In genomic region chr11:28464252-28464867, GRCh38 we compare ENCODE assay signal across 20 cellular contexts.
DNase-seq lines count a peak whose midpoint lies in the region; ATAC-seq and TF ChIP-seq lines count a peak whose summit lies in the region.
"Had no signal": no experiment of that assay in that cellular context is flagged by ENCODE, and none has a peak within 500 bp of the region (broad histone marks: within the 10 kb centered on the region; RNA-seq: fewer than 3 reads in every experiment).

No MANE protein-coding gene starts in this region.

- H3K79me2 ChIP-seq in ACC112 (ENCODE audit: control insufficient read depth, insufficient read depth, low read length, unreplicated experiment) (no peaks in the 10 kb centered on the region), fibroblast of lung (ENCODE audit: control insufficient read depth, insufficient read depth, low read length) (no peaks in the 10 kb centered on the region)

- intact Hi-C loops in heart left ventricle (cut with DNase I) (no loop called here), left colon (cut with DNase I, micrococcal nuclease) (no loop called here), posterior vena cava (cut with DNase I) (no loop called here)

- H3K4me1 Mint-ChIP-seq in HFFc6 (ENCODE audit: low read depth) = peaks cover 49% of the 10 kb centered on the region
- H3K4me1 Mint-ChIP-seq: WTC11 had no signal

- no peaks in the 10 kb centered on the region; the same call in 1 of the 2 replicates for H3K27me3 Mint-ChIP-seq in HFFc6 (ENCODE audit: insufficient read depth)
- H3K27me3 Mint-ChIP-seq: type B pancreatic cell had no signal

- TF ChIP-seq CTCF in HFFc6 (IDR thresholded peaks at IDR 0.05) = no peak
- no peak for TF ChIP-seq CTCF in fibroblast of lung (conservative IDR thresholded peaks at IDR 0.05 in 1 of 2, IDR thresholded peaks at IDR 0.05 in 1 of 2; ENCODE audit: low read depth in 1 of 2, low read length in 2 of 2)
- TF ChIP-seq CTCF in heart left ventricle (IDR thresholded peaks at IDR 0.05) = no peak

- H3K9me3 Mint-ChIP-seq in HFFc6 = no peaks in the 10 kb centered on the region
- H3K9me3 Mint-ChIP-seq: CD8-positive, alpha-beta T cell; type B pancreatic cell; WTC11 had no signal

- ATAC-seq in heart left ventricle = no peak
- no peak for ATAC-seq in left colon
- ATAC-seq: CD8-positive, alpha-beta T cell; mucosa of descending colon; PC-3; WTC11 had no signal

- H3K4me1 ChIP-seq in ACC112 (ENCODE audit: control insufficient read depth, insufficient read depth, low read length, unreplicated experiment) = peaks cover 50% of the 10 kb centered on the region
- H3K4me1 ChIP-seq in fibroblast of lung (ENCODE audit: control insufficient read depth, extremely low read depth, insufficient read depth, low read length) = peaks cover 12% of the 10 kb centered on the region
- H3K4me1 ChIP-seq in heart left ventricle = no peaks in the 10 kb centered on the region

- WGBS in heart left ventricle, 4 donors = 0 to 52% (median 30%) methylated on average over 1 of the region's 1 CpG

- no peak for TF ChIP-seq POLR2A in heart left ventricle (IDR thresholded peaks at IDR 0.05)

- no peak overlapping the region for H3K4me3 Mint-ChIP-seq in HFFc6
- H3K4me3 Mint-ChIP-seq: CD8-positive, alpha-beta T cell; type B pancreatic cell; WTC11 had no signal

- DNase-seq in HFFc6 (no peak), SIG-M5 treated with dmso at 0.1 percent for 504 hours (lab: John Stamatoyannopoulos, UW; ENCODE audit: unreplicated experiment) (peak; percentile 1), fibroblast of lung (ENCODE audit: low read depth in 2 of 2) (peak; percentile 63 to 85), heart left ventricle (no peak), left colon (no peak), posterior vena cava (ENCODE audit: low spot score) (no peak), T-helper 1 cell (no peak)
- DNase-seq: 8988T; anterior cingulate cortex; CD8-positive, alpha-beta T cell; dermis blood vessel endothelial cell; hippocampal formation; mucosa of descending colon; NCI-H2029 treated with DMSO at 0.1 percent for 48 hours; NCI-H510A treated with DMSO at 0.1 percent for 48 hours; nucleus accumbens; PC-3 had no signal

- no peaks in the 10 kb centered on the region for H4K20me1 ChIP-seq in fibroblast of lung (ENCODE audit: control insufficient read depth, extremely low read depth, insufficient read depth, low read length)

- H3K9me3 ChIP-seq in fibroblast of lung (ENCODE audit: control insufficient read depth, insufficient read depth, low read depth, low read length) = no peaks in the 10 kb centered on the region
- no peaks in the 10 kb centered on the region for H3K9me3 ChIP-seq in heart left ventricle
- H3K9me3 ChIP-seq: mucosa of descending colon had no signal

- peak overlapping the region; percentile 8; the same call in 1 of the 2 replicates for H3K27ac ChIP-seq in ACC112 (ENCODE audit: low read depth, low read length)
- peak overlapping the region; percentile 64 for H3K27ac ChIP-seq in fibroblast of lung (ENCODE audit: insufficient read depth, low read length)
- no peak overlapping the region for H3K27ac ChIP-seq in heart left ventricle

- H3K9ac ChIP-seq in fibroblast of lung (ENCODE audit: insufficient read depth, low read length) = peak overlapping the region; percentile 20

- H3K36me3 ChIP-seq in ACC112 (ENCODE audit: insufficient read depth, low read length) (no peaks in the 10 kb centered on the region), fibroblast of lung (ENCODE audit: control insufficient read depth, insufficient read depth, low read length) (no peaks in the 10 kb centered on the region), heart left ventricle (no peaks in the 10 kb centered on the region)

- H2AFZ ChIP-seq in ACC112 (ENCODE audit: low read length, unreplicated experiment) (no peak overlapping the region), fibroblast of lung (ENCODE audit: low read length) (no peak overlapping the region)

- peaks cover 6% of the 10 kb centered on the region; the same call in 1 of the 2 replicates for H3K36me3 Mint-ChIP-seq in HFFc6 (ENCODE audit: low read depth)
- H3K36me3 Mint-ChIP-seq: CD8-positive, alpha-beta T cell; type B pancreatic cell; WTC11 had no signal

- H3K4me3 ChIP-seq in ACC112 (ENCODE audit: low read depth, low read length) = no peak overlapping the region
- no peak overlapping the region for H3K4me3 ChIP-seq in fibroblast of lung (replicated peaks in 1 of 4; ENCODE audit: control extremely low read depth in 1 of 4, insufficient read depth in 1 of 4, low read depth in 3 of 4, low read length in 4 of 4)
- H3K4me3 ChIP-seq in heart left ventricle = no peak overlapping the region
- H3K4me3 ChIP-seq: mucosa of descending colon had no signal

- H3K27ac Mint-ChIP-seq in HFFc6 = peak overlapping the region; percentile 32
- H3K27ac Mint-ChIP-seq: CD8-positive, alpha-beta T cell; type B pancreatic cell; WTC11 had no signal

- H3K27me3 ChIP-seq in ACC112 (ENCODE audit: insufficient read depth, low read length) = no peaks in the 10 kb centered on the region
- no peaks in the 10 kb centered on the region for H3K27me3 ChIP-seq in fibroblast of lung (ENCODE audit: control insufficient read depth, insufficient read depth, low read length)
- no peaks in the 10 kb centered on the region for H3K27me3 ChIP-seq in heart left ventricle

- H3K4me2 ChIP-seq in fibroblast of lung (ENCODE audit: extremely low read depth, insufficient read depth, low read length) = peak overlapping the region; percentile 13

Comparison
In these comparisons a context has a peak if more than half of its experiments do, and no peak if none do; other contexts are left out.
1. H3K27ac ChIP-seq: peak in ACC112 (single experiment) and fibroblast of lung (single experiment); none in heart left ventricle (0 of 12).
2. DNase-seq: peak in SIG-M5 treated with dmso at 0.1 percent for 504 hours (single experiment) and fibroblast of lung (2 of 2); none in HFFc6 (single experiment), heart left ventricle (0 of 5), left colon (0 of 2), posterior vena cava (single experiment) and T-helper 1 cell (0 of 5).